Comparison of ENCODE assay signal across 21 cellular contexts in genomic region chr5:149313151-149313841, GRCh38. TPM values are rescaled to one million over a fixed set of nuclear protein-coding genes. Genes with fewer than 3 reads are reported as not detected.
DNase-seq lines count a peak whose midpoint lies in the region; ATAC-seq, FAIRE-seq and TF ChIP-seq lines count a peak whose summit lies in the region.
"Had no signal": no experiment of that assay in that cellular context is flagged by ENCODE, and none has a peak within 500 bp of the region (broad histone marks: within the 10 kb centered on the region; RNA-seq: fewer than 3 reads in every experiment).

No MANE protein-coding gene starts in this region.

- no peak for DNase-seq in heart right ventricle
- no peak for DNase-seq in Right ventricle myocardium superior
- DNase-seq in SJCRH30: peak; percentile 47 to 64
- DNase-seq in gastrocnemius medialis: peak; percentile 32 to 73
- DNase-seq in GM12892 (ENCODE audit: insufficient read length): no peak
- no peak for DNase-seq in NCI-H748 treated with DMSO at 0.1 percent for 48 hours (lab: John Stamatoyannopoulos, UW)
- DNase-seq in kidney tubule cell (ENCODE audit: low spot score): no peak
- DNase-seq: COR-L47, EL, MV-4-11, NCI-H2029, NCI-H524, PC-3, T-helper 1 cell had no signal

- H3K4me1 ChIP-seq in heart right ventricle (peaks cover 2 to 53% (median 18%) of the 10 kb centered on the region in 9 donors), Loucy (ENCODE audit: insufficient read depth, low read length, poor library complexity, severe bottlenecking) (peaks cover 14% of the 10 kb centered on the region), SJCRH30 (peaks cover 17% of the 10 kb centered on the region), gastrocnemius medialis (peaks cover 18 to 27% of the 10 kb centered on the region in 2 donors)
- H3K4me1 ChIP-seq: HAP-1 had no signal

- in situ Hi-C loops in gastrocnemius medialis (cut with MboI; ENCODE audit: low sequenced_read_pairs in 4 of 4): no loop called here

- TF ChIP-seq POLR2A in gastrocnemius medialis (IDR thresholded peaks at IDR 0.05) (no peak), GM12892 (IDR thresholded peaks at IDR 0.05; ENCODE audit: low read depth, low read length) (no peak)

- H3K27me3 ChIP-seq in heart right ventricle: no peaks in the 10 kb centered on the region
- no peaks in the 10 kb centered on the region for H3K27me3 ChIP-seq in Loucy (ENCODE audit: insufficient read depth, low read length, poor library complexity, severe bottlenecking)
- H3K27me3 ChIP-seq in SJCRH30: no peaks in the 10 kb centered on the region; the same call in 1 of the 2 replicates
- no peaks in the 10 kb centered on the region for H3K27me3 ChIP-seq in gastrocnemius medialis

- ATAC-seq in heart right ventricle (peak in 4 of 8 donors; percentile 30 to 38 (median 31)), Right ventricle myocardium superior (ENCODE audit: poor library complexity) (no peak), gastrocnemius medialis (peak; percentile 57 to 62)
- ATAC-seq: PC-3, SK-N-SH treated with all-trans-retinoic acid at 6 μM for 48 hours had no signal

- TF ChIP-seq CTCF in heart right ventricle (IDR thresholded peaks at IDR 0.05) (no peak), Loucy (conservative IDR thresholded peaks at IDR 0.05; ENCODE audit: low read length) (no peak), gastrocnemius medialis (IDR thresholded peaks at IDR 0.05 in 4 of 5, conservative IDR thresholded peaks at IDR 0.05 in 1 of 5) (no peak)

- H3K9ac ChIP-seq in Loucy (ENCODE audit: low read depth, low read length, poor library complexity, severe bottlenecking): no peak overlapping the region

- H3K36me3 ChIP-seq in heart right ventricle (peaks cover 0 to 100% (median 32%) of the 10 kb centered on the region in 9 donors), Loucy (ENCODE audit: insufficient read depth, low read length) (no peaks in the 10 kb centered on the region), SJCRH30 (no peaks in the 10 kb centered on the region), gastrocnemius medialis (peaks cover 0 to 33% of the 10 kb centered on the region in 2 donors)
- H3K36me3 ChIP-seq: HAP-1 had no signal

- H3K9me2 ChIP-seq in Loucy (replicated peaks; ENCODE audit: low read depth, low read length): no peaks in the 10 kb centered on the region

- intact Hi-C loops in heart right ventricle (cut with DNase I) (loop anchor here in 2 of 10 donors (5.0 kb wide), 2 partner anchors 34 to 41 kb away; partner anchors contain the start of genes AFAP1L1 (in 1 of the 2) and GRPEL2 (in 1 of the 2)), Right ventricle myocardium superior (cut with DNase I) (no loop called here), gastrocnemius medialis (cut with DNase I; ENCODE audit: low total_unique reads) (loop anchor here (5.0 kb wide), 1 partner anchor 46 kb away; no protein-coding TSS in a partner anchor)

- no peak for FAIRE-seq in GM12892 (lab: Jason Lieb, UNC)
- FAIRE-seq: HTR-8/SVneo had no signal

- H3K79me2 ChIP-seq in Loucy (ENCODE audit: insufficient read depth, low read length): no peaks in the 10 kb centered on the region

- H3K4me2 ChIP-seq in Loucy (ENCODE audit: low read depth, low read length, poor library complexity, severe bottlenecking): no peak overlapping the region

- no peaks in the 10 kb centered on the region for H4K20me1 ChIP-seq in Loucy (ENCODE audit: insufficient read depth, low read length, poor library complexity, severe bottlenecking)

- 62 to 66% methylated on average over 6 of the region's 6 CpGs for WGBS in heart right ventricle, 2 donors

- no peaks in the 10 kb centered on the region for H3F3A ChIP-seq in Loucy (ENCODE audit: low read depth)

- H2AFZ ChIP-seq in Loucy (ENCODE audit: low read length): peak overlapping the region; percentile 16; the same call in 1 of the 2 replicates

- H3K9me3 ChIP-seq in heart right ventricle (no peaks in the 10 kb centered on the region), Loucy (ENCODE audit: insufficient read depth, low read depth, low read length) (no peaks in the 10 kb centered on the region), SJCRH30 (replicated peaks) (no peaks in the 10 kb centered on the region), gastrocnemius medialis (no peaks in the 10 kb centered on the region)
- H3K9me3 ChIP-seq: HAP-1 had no signal

- no peak overlapping the region for H3K4me3 ChIP-seq in heart right ventricle
- no peak overlapping the region for H3K4me3 ChIP-seq in Loucy (ENCODE audit: low read length, poor library complexity, severe bottlenecking)
- H3K4me3 ChIP-seq in SJCRH30: no peak overlapping the region
- no peak overlapping the region for H3K4me3 ChIP-seq in gastrocnemius medialis
- H3K4me3 ChIP-seq: HAP-1 had no signal

- H3K27ac ChIP-seq in heart right ventricle (peak overlapping the region in 7 of 10 donors; percentile 1 to 71 (median 22)), SJCRH30 (no peak overlapping the region), gastrocnemius medialis (peak overlapping the region; percentile 63 to 80 (median 75))
- H3K27ac ChIP-seq: HL-60 had no signal

RNA-seq across cellular contexts. Expression of gene GRPEL2, which starts 32.0 kb away (rescaled TPM):
- 10 to 100 TPM in 6 of 10 donors, 1 to 10 TPM in 4; 8.1 to 13.4 (median 10.2) TPM for total RNA-seq in heart right ventricle
- 1 to 10 TPM; 4.8 to 9.5 TPM for polyA plus RNA-seq in heart right ventricle
- total RNA-seq in Right ventricle myocardium superior: 9.0 TPM
- total RNA-seq in SJCRH30 (2014; rRNA removed; shearing (Covaris generic)): 28.3 and 35.4 TPM in 2 replicates
- 10 to 100 TPM in 2 of 4 donors, 1 to 10 TPM in 2; 7.8 to 13.3 (median 9.9) TPM for total RNA-seq in gastrocnemius medialis
- 11.5 TPM for polyA plus RNA-seq in GM12892 (2012; ENCODE audit: missing spikeins)

RNA-seq across cellular contexts. Expression of gene AFAP1L1, which starts 41.6 kb away (rescaled TPM):
- total RNA-seq in heart right ventricle (10 to 100 TPM; 30.3 to 61.6 (median 47.2) TPM), Right ventricle myocardium superior (42.2 TPM), gastrocnemius medialis (10 to 100 TPM; 28.6 to 39.9 (median 32.9) TPM)
- 10 to 100 TPM; 35.6 to 35.9 TPM for polyA plus RNA-seq in heart right ventricle
- 0.45 and 0.56 TPM in 2 replicates for total RNA-seq in SJCRH30 (2014; rRNA removed; shearing (Covaris generic))
- not detected for polyA plus RNA-seq in GM12892 (2012; ENCODE audit: missing spikeins)
- polyA plus RNA-seq: CD14-positive monocyte, IgD-negative memory B cell had no signal

RNA-seq across cellular contexts. Expression of gene PCYOX1L, which starts 44.5 kb away (rescaled TPM):
- total RNA-seq in heart right ventricle (1 to 10 TPM; 2.6 to 5.5 (median 4.0) TPM), Right ventricle myocardium superior (2.0 TPM), gastrocnemius medialis (1 to 10 TPM in 3 of 4 donors, under 1 TPM in 1; 0.29 to 1.5 (median 1.2) TPM)
- polyA plus RNA-seq in heart right ventricle: 1 to 10 TPM; 4.5 to 6.2 TPM
- total RNA-seq in SJCRH30 (2014; rRNA removed; shearing (Covaris generic)): 2.6 and 3.9 TPM in 2 replicates
- polyA plus RNA-seq in GM12892 (2012; ENCODE audit: missing spikeins): 7.5 TPM

Comparison
In these comparisons a context has a peak if more than half of its experiments do, and no peak if none do; other contexts are left out.
1. DNase-seq: peak in SJCRH30 (2 of 2) and gastrocnemius medialis (2 of 2); none in heart right ventricle (0 of 2), Right ventricle myocardium superior (single experiment), GM12892 (single experiment), NCI-H748 treated with DMSO at 0.1 percent for 48 hours (single experiment) and kidney tubule cell (single experiment).
2. RNA of gene AFAP1L1, which starts 41.6 kb away (total RNA-seq): 30.3 to 61.6 TPM in heart right ventricle, 42.2 TPM in Right ventricle myocardium superior (single experiment) and 28.6 to 39.9 TPM in gastrocnemius medialis; 0.45 to 0.56 TPM in SJCRH30; every median in the first group is over 10 times any median in the second.